In the genomic region with DNA sequence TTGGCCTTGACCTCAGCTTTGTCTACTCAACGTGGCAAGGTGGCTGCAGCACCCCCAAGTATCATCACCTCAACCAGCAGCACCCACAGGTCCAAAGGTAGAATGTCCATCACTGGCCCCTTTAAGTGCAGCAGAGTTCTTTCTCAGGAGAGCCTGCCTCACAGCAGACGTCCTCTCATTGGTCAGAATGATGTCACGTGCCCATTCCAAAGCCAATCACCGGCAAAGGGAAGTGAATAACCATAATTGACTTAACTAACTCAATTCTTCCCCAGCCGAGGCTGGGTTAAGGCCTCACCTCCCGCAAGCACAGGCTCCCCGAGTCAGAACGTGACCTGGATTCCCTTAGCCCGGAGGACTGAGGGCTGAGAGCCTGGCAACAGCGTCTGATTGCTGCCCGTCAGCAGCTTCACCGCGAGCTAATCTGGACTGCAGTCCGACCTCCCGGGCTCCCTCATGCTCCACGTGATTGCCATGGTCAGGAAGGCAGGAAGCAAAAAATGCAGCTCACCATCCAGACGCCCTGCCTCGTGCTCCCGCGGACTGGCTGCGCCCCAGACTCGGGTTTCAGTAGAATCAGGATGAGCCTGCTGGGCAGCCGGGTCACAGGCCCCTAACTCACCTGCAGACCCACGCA, we compare ENCODE assay signal across 14 cellular contexts.
DNase-seq lines count a peak whose midpoint lies in the region; ATAC-seq lines count a peak whose summit lies in the region.
"Had no signal": no experiment of that assay in that cellular context is flagged by ENCODE, and none has a peak within 500 bp of the region (broad histone marks: within the 10 kb centered on the region; RNA-seq: fewer than 3 reads in every experiment).

No MANE protein-coding gene starts in this region.

- no peak overlapping the region for H3K4me3 Mint-ChIP-seq in T-helper 17 cell
- H3K4me3 Mint-ChIP-seq: activated naive CD8-positive, alpha-beta T cell had no signal

- no peaks in the 10 kb centered on the region for H3K27me3 Mint-ChIP-seq in T-helper 17 cell

- H3K36me3 Mint-ChIP-seq in T-helper 17 cell (ENCODE audit: low read depth): no peaks in the 10 kb centered on the region
- H3K36me3 Mint-ChIP-seq: activated naive CD8-positive, alpha-beta T cell had no signal

- H3K9me3 ChIP-seq in T-helper 17 cell (ENCODE audit: control insufficient read depth, low read length, poor library complexity, severe bottlenecking): no peaks in the 10 kb centered on the region

- DNase-seq in Daoy (ENCODE audit: low read depth) (peak; percentile 78), amygdala (lab: John Stamatoyannopoulos, UW) (peak in 37 of 56 donors; percentile 2 to 70 (median 19)), iPS-NIHi11 (ENCODE audit: low spot score) (peak; percentile 28), renal cortical epithelial cell (ENCODE audit: low read depth) (peak; percentile 74), NCI-H2081 treated with DMSO at 0.1 percent for 48 hours (lab: John Stamatoyannopoulos, UW) (no peak), NCI-H1105 treated with DMSO at 0.1 percent for 48 hours (lab: John Stamatoyannopoulos, UW) (no peak), DMS114 treated with DMSO at 0.1 percent for 48 hours (lab: John Stamatoyannopoulos, UW; ENCODE audit: unreplicated experiment) (no peak), T-helper 17 cell (no peak)
- DNase-seq: effector CD4-positive, alpha-beta T cell; NCI-H1694 treated with DMSO at 0.1 percent for 48 hours; PC-9; spleen; T-helper 9 cell had no signal

- ATAC-seq in T-helper 17 cell: no peak

- no peaks in the 10 kb centered on the region for H3K4me1 Mint-ChIP-seq in T-helper 17 cell

- H3K27ac Mint-ChIP-seq in T-helper 17 cell: no peak overlapping the region
- H3K27ac Mint-ChIP-seq: activated naive CD8-positive, alpha-beta T cell had no signal

Comparison
In these comparisons a context has a peak if more than half of its experiments do, and no peak if none do; other contexts are left out.
1. DNase-seq: peak in Daoy (single experiment), amygdala (37 of 56), iPS-NIHi11 (single experiment) and renal cortical epithelial cell (single experiment); none in NCI-H2081 treated with DMSO at 0.1 percent for 48 hours (single experiment), NCI-H1105 treated with DMSO at 0.1 percent for 48 hours (single experiment), DMS114 treated with DMSO at 0.1 percent for 48 hours (single experiment) and T-helper 17 cell (0 of 3).